In the genomic region with DNA sequence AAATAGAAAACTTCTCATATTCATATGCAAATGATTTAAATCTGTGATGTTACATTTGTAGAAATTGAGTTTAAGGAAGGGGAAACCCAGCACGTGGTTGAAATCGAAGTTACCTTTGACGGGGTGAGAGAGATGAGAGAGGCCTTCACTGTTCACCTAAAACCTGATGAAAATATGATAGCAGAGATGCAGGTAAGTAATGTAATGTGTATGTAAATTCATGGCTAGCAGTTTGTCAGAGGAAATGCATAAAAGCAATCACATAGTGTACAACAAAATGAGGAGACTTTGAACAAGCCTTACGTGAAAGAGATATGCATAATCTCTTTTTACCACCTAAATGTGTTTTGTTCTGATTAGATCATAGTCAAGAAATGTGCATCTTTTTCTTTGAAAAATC, we compare ENCODE assay signal across 17 cellular contexts.
DNase-seq lines count a peak whose midpoint lies in the region; ATAC-seq lines count a peak whose summit lies in the region.
"Had no signal": no experiment of that assay in that cellular context is flagged by ENCODE, and none has a peak within 500 bp of the region (broad histone marks: within the 10 kb centered on the region; RNA-seq: fewer than 3 reads in every experiment).

No MANE protein-coding gene starts in this region.

- DNase-seq in activated CD4-positive, alpha-beta T cell treated with anti-CD3 and anti-CD28 coated beads for 36 hours: no peak
- DNase-seq in activated CD4-positive, alpha-beta T cell treated with anti-CD3 and anti-CD28 coated beads for 4 hours: no peak
- DNase-seq in stimulated activated naive CD8-positive, alpha-beta T cell treated with anti-CD3 and anti-CD28 coated beads, Interleukin-15, amount 100 ng/mL, for 72 hours: no peak
- DNase-seq in stimulated activated naive CD8-positive, alpha-beta T cell treated with anti-CD3 and anti-CD28 coated beads, Interleukin-15, Interleukin-2, amounts not matched to agents 100 U/mL and 50 U/mL, for 24 hours: no peak
- DNase-seq in stimulated activated effector memory CD8-positive, alpha-beta T cell treated with anti-CD3 and anti-CD28 coated beads, Interleukin-12 subunit alpha, Interleukin-12 subunit beta, amount 100 ng/mL, for 72 hours (ENCODE audit: low spot score in 2 of 2): no peak
- DNase-seq in HuH-7 (ENCODE audit: low spot score): no peak
- DNase-seq: AML-193; Caco-2; Calu3; CD4-positive, alpha-beta T cell; CD8-positive, alpha-beta T cell; DMS79 treated with DMSO at 0.1 percent for 48 hours; GF-D8 had no signal

- POLR2A ChIA-PET in activated CD4-positive, alpha-beta T cell treated with anti-CD3 and anti-CD28 coated beads for 36 hours (lab: Charles Lee): no interaction called here

- H3K4me1 Mint-ChIP-seq in activated CD4-positive, alpha-beta T cell treated with anti-CD3 and anti-CD28 coated beads for 36 hours: peaks cover 2% of the 10 kb centered on the region
- no peaks in the 10 kb centered on the region for H3K4me1 Mint-ChIP-seq in stimulated activated naive CD8-positive, alpha-beta T cell treated with anti-CD3 and anti-CD28 coated beads, Interleukin-15, amount 100 ng/mL, for 72 hours
- no peaks in the 10 kb centered on the region for H3K4me1 Mint-ChIP-seq in activated T-helper 17 cell treated with anti-CD3 and anti-CD28 coated beads, Interleukin-2, amount 50 U/mL, for 72 hours
- H3K4me1 Mint-ChIP-seq in stimulated activated effector memory CD8-positive, alpha-beta T cell treated with anti-CD3 and anti-CD28 coated beads, Interleukin-12 subunit alpha, Interleukin-12 subunit beta, amount 100 ng/mL, for 72 hours: no peaks in the 10 kb centered on the region
- H3K4me1 Mint-ChIP-seq: B cell had no signal

- H3K27me3 Mint-ChIP-seq in activated CD4-positive, alpha-beta T cell treated with anti-CD3 and anti-CD28 coated beads for 36 hours: peaks cover 4% of the 10 kb centered on the region
- H3K27me3 Mint-ChIP-seq in stimulated activated naive CD8-positive, alpha-beta T cell treated with anti-CD3 and anti-CD28 coated beads, Interleukin-15, amount 100 ng/mL, for 72 hours: peaks cover 8% of the 10 kb centered on the region
- peaks cover 3% of the 10 kb centered on the region for H3K27me3 Mint-ChIP-seq in activated T-helper 17 cell treated with anti-CD3 and anti-CD28 coated beads, Interleukin-2, amount 50 U/mL, for 72 hours
- H3K27me3 Mint-ChIP-seq: B cell had no signal

- intact Hi-C loops in activated CD4-positive, alpha-beta T cell treated with anti-CD3 and anti-CD28 coated beads for 36 hours (cut with DNase I, micrococcal nuclease): no loop called here

- no peaks in the 10 kb centered on the region for H3K36me3 Mint-ChIP-seq in activated CD4-positive, alpha-beta T cell treated with anti-CD3 and anti-CD28 coated beads for 36 hours (ENCODE audit: low read depth)
- H3K36me3 Mint-ChIP-seq in activated T-helper 17 cell treated with anti-CD3 and anti-CD28 coated beads, Interleukin-2, amount 50 U/mL, for 72 hours (ENCODE audit: low read depth): no peaks in the 10 kb centered on the region
- H3K36me3 Mint-ChIP-seq in stimulated activated effector memory CD8-positive, alpha-beta T cell treated with anti-CD3 and anti-CD28 coated beads, Interleukin-12 subunit alpha, Interleukin-12 subunit beta, amount 100 ng/mL, for 72 hours: no peaks in the 10 kb centered on the region
- H3K36me3 Mint-ChIP-seq: CD8-positive, alpha-beta T cell had no signal

- no peak overlapping the region for H3K4me3 Mint-ChIP-seq in activated CD4-positive, alpha-beta T cell treated with anti-CD3 and anti-CD28 coated beads for 36 hours
- H3K4me3 Mint-ChIP-seq in stimulated activated naive CD8-positive, alpha-beta T cell treated with anti-CD3 and anti-CD28 coated beads, Interleukin-15, amount 100 ng/mL, for 72 hours: no peak overlapping the region
- H3K4me3 Mint-ChIP-seq in activated T-helper 17 cell treated with anti-CD3 and anti-CD28 coated beads, Interleukin-2, amount 50 U/mL, for 72 hours: no peak overlapping the region
- H3K4me3 Mint-ChIP-seq in stimulated activated effector memory CD8-positive, alpha-beta T cell treated with anti-CD3 and anti-CD28 coated beads, Interleukin-12 subunit alpha, Interleukin-12 subunit beta, amount 100 ng/mL, for 72 hours: no peak overlapping the region
- H3K4me3 Mint-ChIP-seq: B cell; CD4-positive, alpha-beta T cell; CD8-positive, alpha-beta T cell had no signal

- CTCF ChIA-PET in activated CD4-positive, alpha-beta T cell treated with anti-CD3 and anti-CD28 coated beads for 36 hours (lab: Charles Lee): no interaction called here

- ATAC-seq in activated CD4-positive, alpha-beta T cell treated with anti-CD3 and anti-CD28 coated beads for 36 hours: peak; percentile 23
- peak; percentile 53 for ATAC-seq in stimulated activated naive CD8-positive, alpha-beta T cell treated with anti-CD3 and anti-CD28 coated beads, Interleukin-15, amount 100 ng/mL, for 72 hours
- no peak for ATAC-seq in stimulated activated naive CD8-positive, alpha-beta T cell treated with anti-CD3 and anti-CD28 coated beads, Interleukin-15, Interleukin-2, amounts not matched to agents 100 U/mL and 50 U/mL, for 24 hours
- peak; percentile 16 for ATAC-seq in activated T-helper 17 cell treated with anti-CD3 and anti-CD28 coated beads, Interleukin-2, amount 50 U/mL, for 72 hours (replicated peaks)
- ATAC-seq in stimulated activated effector memory CD8-positive, alpha-beta T cell treated with anti-CD3 and anti-CD28 coated beads, Interleukin-12 subunit alpha, Interleukin-12 subunit beta, amount 100 ng/mL, for 72 hours: peak; percentile 8
- ATAC-seq in GM18498 (IDR thresholded peaks at IDR 0.05; ENCODE audit: unreplicated experiment): no peak
- ATAC-seq: A549; CD8-positive, alpha-beta T cell had no signal

- no peaks in the 10 kb centered on the region for H3K9me3 Mint-ChIP-seq in activated CD4-positive, alpha-beta T cell treated with anti-CD3 and anti-CD28 coated beads for 36 hours (ENCODE audit: low read depth)
- H3K9me3 Mint-ChIP-seq in stimulated activated naive CD8-positive, alpha-beta T cell treated with anti-CD3 and anti-CD28 coated beads, Interleukin-15, amount 100 ng/mL, for 72 hours: no peaks in the 10 kb centered on the region
- no peaks in the 10 kb centered on the region for H3K9me3 Mint-ChIP-seq in activated T-helper 17 cell treated with anti-CD3 and anti-CD28 coated beads, Interleukin-2, amount 50 U/mL, for 72 hours
- no peaks in the 10 kb centered on the region for H3K9me3 Mint-ChIP-seq in stimulated activated effector memory CD8-positive, alpha-beta T cell treated with anti-CD3 and anti-CD28 coated beads, Interleukin-12 subunit alpha, Interleukin-12 subunit beta, amount 100 ng/mL, for 72 hours
- H3K9me3 Mint-ChIP-seq: CD4-positive, alpha-beta T cell; CD8-positive, alpha-beta T cell had no signal

- no peak overlapping the region for H3K27ac Mint-ChIP-seq in activated CD4-positive, alpha-beta T cell treated with anti-CD3 and anti-CD28 coated beads for 36 hours
- no peak overlapping the region for H3K27ac Mint-ChIP-seq in stimulated activated naive CD8-positive, alpha-beta T cell treated with anti-CD3 and anti-CD28 coated beads, Interleukin-15, amount 100 ng/mL, for 72 hours
- H3K27ac Mint-ChIP-seq in activated T-helper 17 cell treated with anti-CD3 and anti-CD28 coated beads, Interleukin-2, amount 50 U/mL, for 72 hours: no peak overlapping the region
- no peak overlapping the region for H3K27ac Mint-ChIP-seq in stimulated activated effector memory CD8-positive, alpha-beta T cell treated with anti-CD3 and anti-CD28 coated beads, Interleukin-12 subunit alpha, Interleukin-12 subunit beta, amount 100 ng/mL, for 72 hours
- H3K27ac Mint-ChIP-seq: B cell; CD4-positive, alpha-beta T cell; CD8-positive, alpha-beta T cell had no signal

Comparison
In these comparisons a context has a peak if more than half of its experiments do, and no peak if none do; other contexts are left out.
1. ATAC-seq: peak in activated CD4-positive, alpha-beta T cell treated with anti-CD3 and anti-CD28 coated beads for 36 hours (single experiment), stimulated activated naive CD8-positive, alpha-beta T cell treated with anti-CD3 and anti-CD28 coated beads, Interleukin-15, amount 100 ng/mL, for 72 hours (single experiment), activated T-helper 17 cell treated with anti-CD3 and anti-CD28 coated beads, Interleukin-2, amount 50 U/mL, for 72 hours (single experiment) and stimulated activated effector memory CD8-positive, alpha-beta T cell treated with anti-CD3 and anti-CD28 coated beads, Interleukin-12 subunit alpha, Interleukin-12 subunit beta, amount 100 ng/mL, for 72 hours (single experiment); none in stimulated activated naive CD8-positive, alpha-beta T cell treated with anti-CD3 and anti-CD28 coated beads, Interleukin-15, Interleukin-2, amounts not matched to agents 100 U/mL and 50 U/mL, for 24 hours (single experiment) and GM18498 (single experiment).